ENCODE assay signal across 1 cellular context in genomic region chr4:38889143-38889542, GRCh38.
TF ChIP-seq lines count a peak whose summit lies in the region.

No MANE protein-coding gene starts in this region.

TF ChIP-seq in GM12878, 131 proteins besides CTCF, POLR2A, EP300 and RAD21 (continued from another document and continues in another):
- TF ChIP-seq TBL1XR1 (IDR thresholded peaks at IDR 0.05; ENCODE audit: low read depth, low read length) (no peak), BCL11A (IDR thresholded peaks at IDR 0.05; ENCODE audit: low read depth, low read length) (peak; percentile 52; the same call in 1 of the 2 replicates), IKZF1 (conservative IDR thresholded peaks at IDR 0.05) (peak; percentile 55; the same call in 1 of the 2 replicates), SIN3A (IDR thresholded peaks at IDR 0.05; ENCODE audit: low read depth, low read length) (no peak), BACH1 (IDR thresholded peaks at IDR 0.05; ENCODE audit: borderline replicate concordance) (peak; percentile 88; the same call in 1 of the 2 replicates), ZNF207 (IDR thresholded peaks at IDR 0.05; ENCODE audit: borderline replicate concordance) (no peak), FOXK2 (IDR thresholded peaks at IDR 0.05) (no peak), STAT3 (IDR thresholded peaks at IDR 0.05; ENCODE audit: low read depth, low read length) (no peak), NR2F1 (conservative IDR thresholded peaks at IDR 0.05) (peak; percentile 36; the same call in 1 of the 2 replicates), IKZF2 (IDR thresholded peaks at IDR 0.05) (peak; percentile 69 to 81; a peak in 3 of 4 replicates), POLR2AphosphoS2 (IDR thresholded peaks at IDR 0.05; ENCODE audit: low read depth, low read length) (no peak), ASH2L (IDR thresholded peaks at IDR 0.05; ENCODE audit: borderline replicate concordance, low read depth) (no peak), ZZZ3 (IDR thresholded peaks at IDR 0.05; ENCODE audit: control insufficient read depth, insufficient read length, low read depth) (no peak), DPF2 (IDR thresholded peaks at IDR 0.05) (peak; percentile 92), TCF7 (IDR thresholded peaks at IDR 0.05; ENCODE audit: borderline replicate concordance) (no peak), ZNF217 (IDR thresholded peaks at IDR 0.05) (0 out of 2 replicates have a peak, but pooled peaks have one; percentile 65), NFIC (IDR thresholded peaks at IDR 0.05; ENCODE audit: low read depth, low read length) (peak; percentile 81), REST (IDR thresholded peaks at IDR 0.05; ENCODE audit: low read depth, low read length) (no peak), GABPA (IDR thresholded peaks at IDR 0.05; ENCODE audit: low read depth) (0 out of 2 replicates have a peak, but pooled peaks have one; percentile 18), STAT1 (conservative IDR thresholded peaks at IDR 0.05) (no peak), SMC3 (IDR thresholded peaks at IDR 0.05; ENCODE audit: borderline replicate concordance, low read length) (no peak), CREB1 (IDR thresholded peaks at IDR 0.05; ENCODE audit: low read depth) (no peak), RBBP5 (conservative IDR thresholded peaks at IDR 0.05) (no peak), PAX5 (IDR thresholded peaks at IDR 0.05; ENCODE audit: borderline replicate concordance, low read depth, low read length) (no peak), BMI1 (IDR thresholded peaks at IDR 0.05; ENCODE audit: borderline replicate concordance) (peak; percentile 76), MYB (IDR thresholded peaks at IDR 0.05; ENCODE audit: borderline replicate concordance, low read depth, low read length) (no peak), ETV6 (conservative IDR thresholded peaks at IDR 0.05 in 1 of 2, IDR thresholded peaks at IDR 0.05 in 1 of 2; ENCODE audit: borderline replicate concordance in 1 of 2, low read depth in 1 of 2) (0 out of 4 replicates have a peak, but pooled peaks of 1 of the 2 experiments have one; percentile 29), ZBTB40 (IDR thresholded peaks at IDR 0.05; ENCODE audit: borderline replicate concordance) (peak; percentile 20; the same call in 1 of the 2 replicates), TCF3 (IDR thresholded peaks at IDR 0.05; ENCODE audit: borderline replicate concordance, insufficient read depth, low read depth, low read length) (no peak), HDAC2 (IDR thresholded peaks at IDR 0.05) (no peak), IRF4 (IDR thresholded peaks at IDR 0.05; ENCODE audit: low read depth, low read length) (peak; percentile 42; the same call in 1 of the 2 replicates), JUNB (IDR thresholded peaks at IDR 0.05) (peak; percentile 89)
- TF ChIP-seq, protein P1, sequence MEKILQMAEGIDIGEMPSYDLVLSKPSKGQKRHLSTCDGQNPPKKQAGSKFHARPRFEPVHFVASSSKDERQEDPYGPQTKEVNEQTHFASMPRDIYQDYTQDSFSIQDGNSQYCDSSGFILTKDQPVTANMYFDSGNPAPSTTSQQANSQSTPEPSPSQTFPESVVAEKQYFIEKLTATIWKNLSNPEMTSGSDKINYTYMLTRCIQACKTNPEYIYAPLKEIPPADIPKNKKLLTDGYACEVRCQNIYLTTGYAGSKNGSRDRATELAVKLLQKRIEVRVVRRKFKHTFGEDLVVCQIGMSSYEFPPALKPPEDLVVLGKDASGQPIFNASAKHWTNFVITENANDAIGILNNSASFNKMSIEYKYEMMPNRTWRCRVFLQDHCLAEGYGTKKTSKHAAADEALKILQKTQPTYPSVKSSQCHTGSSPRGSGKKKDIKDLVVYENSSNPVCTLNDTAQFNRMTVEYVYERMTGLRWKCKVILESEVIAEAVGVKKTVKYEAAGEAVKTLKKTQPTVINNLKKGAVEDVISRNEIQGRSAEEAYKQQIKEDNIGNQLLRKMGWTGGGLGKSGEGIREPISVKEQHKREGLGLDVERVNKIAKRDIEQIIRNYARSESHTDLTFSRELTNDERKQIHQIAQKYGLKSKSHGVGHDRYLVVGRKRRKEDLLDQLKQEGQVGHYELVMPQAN (conservative IDR thresholded peaks at IDR 0.05): no peak
- TF ChIP-seq, protein P2, sequence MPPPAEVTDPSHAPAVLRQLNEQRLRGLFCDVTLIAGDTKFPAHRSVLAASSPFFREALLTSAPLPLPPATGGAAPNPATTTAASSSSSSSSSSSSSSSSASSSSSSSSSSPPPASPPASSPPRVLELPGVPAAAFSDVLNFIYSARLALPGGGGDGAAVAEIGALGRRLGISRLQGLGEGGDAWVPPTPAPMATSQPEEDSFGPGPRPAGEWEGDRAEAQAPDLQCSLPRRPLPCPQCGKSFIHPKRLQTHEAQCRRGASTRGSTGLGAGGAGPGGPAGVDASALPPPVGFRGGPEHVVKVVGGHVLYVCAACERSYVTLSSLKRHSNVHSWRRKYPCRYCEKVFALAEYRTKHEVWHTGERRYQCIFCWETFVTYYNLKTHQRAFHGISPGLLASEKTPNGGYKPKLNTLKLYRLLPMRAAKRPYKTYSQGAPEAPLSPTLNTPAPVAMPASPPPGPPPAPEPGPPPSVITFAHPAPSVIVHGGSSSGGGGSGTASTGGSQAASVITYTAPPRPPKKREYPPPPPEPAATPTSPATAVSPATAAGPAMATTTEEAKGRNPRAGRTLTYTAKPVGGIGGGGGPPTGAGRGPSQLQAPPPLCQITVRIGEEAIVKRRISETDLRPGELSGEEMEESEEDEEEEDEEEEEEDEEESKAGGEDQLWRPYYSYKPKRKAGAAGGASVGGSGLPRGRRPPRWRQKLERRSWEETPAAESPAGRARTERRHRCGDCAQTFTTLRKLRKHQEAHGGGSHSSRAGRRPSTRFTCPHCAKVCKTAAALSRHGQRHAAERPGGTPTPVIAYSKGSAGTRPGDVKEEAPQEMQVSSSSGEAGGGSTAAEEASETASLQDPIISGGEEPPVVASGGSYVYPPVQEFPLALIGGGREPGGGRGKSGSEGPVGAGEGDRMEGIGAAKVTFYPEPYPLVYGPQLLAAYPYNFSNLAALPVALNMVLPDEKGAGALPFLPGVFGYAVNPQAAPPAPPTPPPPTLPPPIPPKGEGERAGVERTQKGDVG (CRISPR knock-in tag; IDR thresholded peaks at IDR 0.05): no peak
- TF ChIP-seq, protein P3, sequence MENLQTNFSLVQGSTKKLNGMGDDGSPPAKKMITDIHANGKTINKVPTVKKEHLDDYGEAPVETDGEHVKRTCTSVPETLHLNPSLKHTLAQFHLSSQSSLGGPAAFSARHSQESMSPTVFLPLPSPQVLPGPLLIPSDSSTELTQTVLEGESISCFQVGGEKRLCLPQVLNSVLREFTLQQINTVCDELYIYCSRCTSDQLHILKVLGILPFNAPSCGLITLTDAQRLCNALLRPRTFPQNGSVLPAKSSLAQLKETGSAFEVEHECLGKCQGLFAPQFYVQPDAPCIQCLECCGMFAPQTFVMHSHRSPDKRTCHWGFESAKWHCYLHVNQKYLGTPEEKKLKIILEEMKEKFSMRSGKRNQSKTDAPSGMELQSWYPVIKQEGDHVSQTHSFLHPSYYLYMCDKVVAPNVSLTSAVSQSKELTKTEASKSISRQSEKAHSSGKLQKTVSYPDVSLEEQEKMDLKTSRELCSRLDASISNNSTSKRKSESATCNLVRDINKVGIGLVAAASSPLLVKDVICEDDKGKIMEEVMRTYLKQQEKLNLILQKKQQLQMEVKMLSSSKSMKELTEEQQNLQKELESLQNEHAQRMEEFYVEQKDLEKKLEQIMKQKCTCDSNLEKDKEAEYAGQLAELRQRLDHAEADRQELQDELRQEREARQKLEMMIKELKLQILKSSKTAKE (IDR thresholded peaks at IDR 0.05; ENCODE audit: low read depth, poor library complexity, severe bottlenecking): peak; percentile 84
- TF ChIP-seq, protein P4, sequence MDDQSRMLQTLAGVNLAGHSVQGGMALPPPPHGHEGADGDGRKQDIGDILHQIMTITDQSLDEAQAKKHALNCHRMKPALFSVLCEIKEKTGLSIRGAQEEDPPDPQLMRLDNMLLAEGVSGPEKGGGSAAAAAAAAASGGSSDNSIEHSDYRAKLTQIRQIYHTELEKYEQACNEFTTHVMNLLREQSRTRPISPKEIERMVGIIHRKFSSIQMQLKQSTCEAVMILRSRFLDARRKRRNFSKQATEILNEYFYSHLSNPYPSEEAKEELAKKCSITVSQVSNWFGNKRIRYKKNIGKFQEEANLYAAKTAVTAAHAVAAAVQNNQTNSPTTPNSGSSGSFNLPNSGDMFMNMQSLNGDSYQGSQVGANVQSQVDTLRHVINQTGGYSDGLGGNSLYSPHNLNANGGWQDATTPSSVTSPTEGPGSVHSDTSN (IDR thresholded peaks at IDR 0.05; ENCODE audit: insufficient replicate concordance, low read depth, low read length): no peak
- TF ChIP-seq, protein P5, sequence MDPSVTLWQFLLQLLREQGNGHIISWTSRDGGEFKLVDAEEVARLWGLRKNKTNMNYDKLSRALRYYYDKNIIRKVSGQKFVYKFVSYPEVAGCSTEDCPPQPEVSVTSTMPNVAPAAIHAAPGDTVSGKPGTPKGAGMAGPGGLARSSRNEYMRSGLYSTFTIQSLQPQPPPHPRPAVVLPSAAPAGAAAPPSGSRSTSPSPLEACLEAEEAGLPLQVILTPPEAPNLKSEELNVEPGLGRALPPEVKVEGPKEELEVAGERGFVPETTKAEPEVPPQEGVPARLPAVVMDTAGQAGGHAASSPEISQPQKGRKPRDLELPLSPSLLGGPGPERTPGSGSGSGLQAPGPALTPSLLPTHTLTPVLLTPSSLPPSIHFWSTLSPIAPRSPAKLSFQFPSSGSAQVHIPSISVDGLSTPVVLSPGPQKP (IDR thresholded peaks at IDR 0.05; ENCODE audit: low read depth, low read length): no peak
- TF ChIP-seq, protein P6, sequence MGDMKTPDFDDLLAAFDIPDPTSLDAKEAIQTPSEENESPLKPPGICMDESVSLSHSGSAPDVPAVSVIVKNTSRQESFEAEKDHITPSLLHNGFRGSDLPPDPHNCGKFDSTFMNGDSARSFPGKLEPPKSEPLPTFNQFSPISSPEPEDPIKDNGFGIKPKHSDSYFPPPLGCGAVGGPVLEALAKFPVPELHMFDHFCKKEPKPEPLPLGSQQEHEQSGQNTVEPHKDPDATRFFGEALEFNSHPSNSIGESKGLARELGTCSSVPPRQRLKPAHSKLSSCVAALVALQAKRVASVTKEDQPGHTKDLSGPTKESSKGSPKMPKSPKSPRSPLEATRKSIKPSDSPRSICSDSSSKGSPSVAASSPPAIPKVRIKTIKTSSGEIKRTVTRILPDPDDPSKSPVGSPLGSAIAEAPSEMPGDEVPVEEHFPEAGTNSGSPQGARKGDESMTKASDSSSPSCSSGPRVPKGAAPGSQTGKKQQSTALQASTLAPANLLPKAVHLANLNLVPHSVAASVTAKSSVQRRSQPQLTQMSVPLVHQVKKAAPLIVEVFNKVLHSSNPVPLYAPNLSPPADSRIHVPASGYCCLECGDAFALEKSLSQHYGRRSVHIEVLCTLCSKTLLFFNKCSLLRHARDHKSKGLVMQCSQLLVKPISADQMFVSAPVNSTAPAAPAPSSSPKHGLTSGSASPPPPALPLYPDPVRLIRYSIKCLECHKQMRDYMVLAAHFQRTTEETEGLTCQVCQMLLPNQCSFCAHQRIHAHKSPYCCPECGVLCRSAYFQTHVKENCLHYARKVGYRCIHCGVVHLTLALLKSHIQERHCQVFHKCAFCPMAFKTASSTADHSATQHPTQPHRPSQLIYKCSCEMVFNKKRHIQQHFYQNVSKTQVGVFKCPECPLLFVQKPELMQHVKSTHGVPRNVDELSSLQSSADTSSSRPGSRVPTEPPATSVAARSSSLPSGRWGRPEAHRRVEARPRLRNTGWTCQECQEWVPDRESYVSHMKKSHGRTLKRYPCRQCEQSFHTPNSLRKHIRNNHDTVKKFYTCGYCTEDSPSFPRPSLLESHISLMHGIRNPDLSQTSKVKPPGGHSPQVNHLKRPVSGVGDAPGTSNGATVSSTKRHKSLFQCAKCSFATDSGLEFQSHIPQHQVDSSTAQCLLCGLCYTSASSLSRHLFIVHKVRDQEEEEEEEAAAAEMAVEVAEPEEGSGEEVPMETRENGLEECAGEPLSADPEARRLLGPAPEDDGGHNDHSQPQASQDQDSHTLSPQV (IDR thresholded peaks at IDR 0.05): 0 out of 2 replicates have a peak, but pooled peaks have one; percentile 8
